Comparison of ENCODE assay signal across 1 cellular context in the genomic region with DNA sequence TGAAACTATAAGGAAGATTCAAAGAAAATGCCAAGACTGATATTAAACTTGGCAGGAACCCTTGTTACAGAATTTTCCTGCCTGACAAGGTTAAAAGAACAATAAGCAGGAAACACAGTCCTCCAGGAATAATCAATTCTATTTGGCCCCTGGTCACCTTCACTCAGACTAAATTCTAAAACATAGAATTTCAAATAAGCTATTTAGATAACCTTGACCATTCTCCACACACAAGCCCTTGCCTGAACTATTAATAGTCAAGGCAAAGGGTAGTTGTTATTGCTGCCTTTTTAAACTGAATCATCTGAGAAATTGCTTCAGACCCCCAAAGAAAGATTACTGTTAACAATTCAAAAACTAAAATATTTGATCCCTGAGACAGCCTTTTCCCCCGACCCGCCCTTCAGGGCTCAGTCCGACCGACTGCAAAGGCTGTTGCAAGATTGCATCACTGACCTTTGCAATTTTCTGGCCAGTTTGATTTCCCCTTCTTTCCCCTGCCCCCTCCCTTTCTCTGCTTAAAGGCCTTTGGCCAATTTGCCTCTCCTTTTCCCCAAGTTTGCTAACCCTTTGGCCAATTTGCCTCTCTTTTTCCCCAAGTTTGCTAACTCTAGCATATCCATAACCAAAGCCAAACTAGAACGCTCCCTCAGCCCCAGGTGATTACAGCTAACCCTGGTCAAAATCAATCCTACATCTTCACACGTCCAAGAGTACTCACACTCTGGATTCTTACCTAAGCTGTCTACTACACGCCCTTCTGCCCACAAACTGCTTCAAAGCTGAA.
TF ChIP-seq lines count a peak whose summit lies in the region.

No MANE protein-coding gene starts in this region.

TF ChIP-seq in K562, 482 proteins besides CTCF, POLR2A, EP300 and RAD21 (continued from another document):
- TF ChIP-seq, protein P1, sequence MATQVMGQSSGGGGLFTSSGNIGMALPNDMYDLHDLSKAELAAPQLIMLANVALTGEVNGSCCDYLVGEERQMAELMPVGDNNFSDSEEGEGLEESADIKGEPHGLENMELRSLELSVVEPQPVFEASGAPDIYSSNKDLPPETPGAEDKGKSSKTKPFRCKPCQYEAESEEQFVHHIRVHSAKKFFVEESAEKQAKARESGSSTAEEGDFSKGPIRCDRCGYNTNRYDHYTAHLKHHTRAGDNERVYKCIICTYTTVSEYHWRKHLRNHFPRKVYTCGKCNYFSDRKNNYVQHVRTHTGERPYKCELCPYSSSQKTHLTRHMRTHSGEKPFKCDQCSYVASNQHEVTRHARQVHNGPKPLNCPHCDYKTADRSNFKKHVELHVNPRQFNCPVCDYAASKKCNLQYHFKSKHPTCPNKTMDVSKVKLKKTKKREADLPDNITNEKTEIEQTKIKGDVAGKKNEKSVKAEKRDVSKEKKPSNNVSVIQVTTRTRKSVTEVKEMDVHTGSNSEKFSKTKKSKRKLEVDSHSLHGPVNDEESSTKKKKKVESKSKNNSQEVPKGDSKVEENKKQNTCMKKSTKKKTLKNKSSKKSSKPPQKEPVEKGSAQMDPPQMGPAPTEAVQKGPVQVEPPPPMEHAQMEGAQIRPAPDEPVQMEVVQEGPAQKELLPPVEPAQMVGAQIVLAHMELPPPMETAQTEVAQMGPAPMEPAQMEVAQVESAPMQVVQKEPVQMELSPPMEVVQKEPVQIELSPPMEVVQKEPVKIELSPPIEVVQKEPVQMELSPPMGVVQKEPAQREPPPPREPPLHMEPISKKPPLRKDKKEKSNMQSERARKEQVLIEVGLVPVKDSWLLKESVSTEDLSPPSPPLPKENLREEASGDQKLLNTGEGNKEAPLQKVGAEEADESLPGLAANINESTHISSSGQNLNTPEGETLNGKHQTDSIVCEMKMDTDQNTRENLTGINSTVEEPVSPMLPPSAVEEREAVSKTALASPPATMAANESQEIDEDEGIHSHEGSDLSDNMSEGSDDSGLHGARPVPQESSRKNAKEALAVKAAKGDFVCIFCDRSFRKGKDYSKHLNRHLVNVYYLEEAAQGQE (CRISPR knock-in tag; IDR thresholded peaks at IDR 0.05; ENCODE audit: low read depth), result 0 out of 2 replicates have a peak, but pooled peaks have one; percentile 24
- TF ChIP-seq NFRKB (IDR thresholded peaks at IDR 0.05; ENCODE audit: low read depth), result peak; percentile 89
- no peak for TF ChIP-seq ELF2 (CRISPR knock-in tag; IDR thresholded peaks at IDR 0.05)
- TF ChIP-seq RNF2 (IDR thresholded peaks at IDR 0.05), result peak; percentile 56; the same call in 1 of the 2 replicates
- TF ChIP-seq, protein P2, sequence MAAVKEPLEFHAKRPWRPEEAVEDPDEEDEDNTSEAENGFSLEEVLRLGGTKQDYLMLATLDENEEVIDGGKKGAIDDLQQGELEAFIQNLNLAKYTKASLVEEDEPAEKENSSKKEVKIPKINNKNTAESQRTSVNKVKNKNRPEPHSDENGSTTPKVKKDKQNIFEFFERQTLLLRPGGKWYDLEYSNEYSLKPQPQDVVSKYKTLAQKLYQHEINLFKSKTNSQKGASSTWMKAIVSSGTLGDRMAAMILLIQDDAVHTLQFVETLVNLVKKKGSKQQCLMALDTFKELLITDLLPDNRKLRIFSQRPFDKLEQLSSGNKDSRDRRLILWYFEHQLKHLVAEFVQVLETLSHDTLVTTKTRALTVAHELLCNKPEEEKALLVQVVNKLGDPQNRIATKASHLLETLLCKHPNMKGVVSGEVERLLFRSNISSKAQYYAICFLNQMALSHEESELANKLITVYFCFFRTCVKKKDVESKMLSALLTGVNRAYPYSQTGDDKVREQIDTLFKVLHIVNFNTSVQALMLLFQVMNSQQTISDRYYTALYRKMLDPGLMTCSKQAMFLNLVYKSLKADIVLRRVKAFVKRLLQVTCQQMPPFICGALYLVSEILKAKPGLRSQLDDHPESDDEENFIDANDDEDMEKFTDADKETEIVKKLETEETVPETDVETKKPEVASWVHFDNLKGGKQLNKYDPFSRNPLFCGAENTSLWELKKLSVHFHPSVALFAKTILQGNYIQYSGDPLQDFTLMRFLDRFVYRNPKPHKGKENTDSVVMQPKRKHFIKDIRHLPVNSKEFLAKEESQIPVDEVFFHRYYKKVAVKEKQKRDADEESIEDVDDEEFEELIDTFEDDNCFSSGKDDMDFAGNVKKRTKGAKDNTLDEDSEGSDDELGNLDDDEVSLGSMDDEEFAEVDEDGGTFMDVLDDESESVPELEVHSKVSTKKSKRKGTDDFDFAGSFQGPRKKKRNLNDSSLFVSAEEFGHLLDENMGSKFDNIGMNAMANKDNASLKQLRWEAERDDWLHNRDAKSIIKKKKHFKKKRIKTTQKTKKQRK (IDR thresholded peaks at IDR 0.05; ENCODE audit: borderline replicate concordance, low read depth, low read length), result no peak
- peak; percentile 77; the same call in 1 of the 2 replicates for TF ChIP-seq GTF2E2 (tag; IDR thresholded peaks at IDR 0.05)
- 0 out of 2 replicates have a peak, but pooled peaks have one; percentile 17 for TF ChIP-seq NCOA1 (IDR thresholded peaks at IDR 0.05; ENCODE audit: low read depth)
- peak; percentile 81; a peak in 2 of 4 replicates for TF ChIP-seq TRIM24 (IDR thresholded peaks at IDR 0.05)
- TF ChIP-seq POLR2H (tag; IDR thresholded peaks at IDR 0.05; ENCODE audit: low read depth), result peak; percentile 88
- TF ChIP-seq SMARCE1 (IDR thresholded peaks at IDR 0.05), result peak; percentile 20; the same call in 1 of the 2 replicates
- TF ChIP-seq ZNF75A (CRISPR knock-in tag; IDR thresholded peaks at IDR 0.05), result no peak
- TF ChIP-seq SOX6 (IDR thresholded peaks at IDR 0.05), result peak; percentile 44; the same call in 1 of the 2 replicates
- peak; percentile 50 for TF ChIP-seq NEUROD1 (IDR thresholded peaks at IDR 0.05; ENCODE audit: borderline replicate concordance, low read depth, low read length, partially characterized antibody)
- 0 out of 2 replicates have a peak, but pooled peaks have one; percentile 6 for TF ChIP-seq MAFK (IDR thresholded peaks at IDR 0.05; ENCODE audit: low read length)
- peak; percentile 91 for TF ChIP-seq ATF7 (IDR thresholded peaks at IDR 0.05)
- TF ChIP-seq NBN (IDR thresholded peaks at IDR 0.05; ENCODE audit: low read depth), result 0 out of 2 replicates have a peak, but pooled peaks have one; percentile 79
- TF ChIP-seq ZNF431 (CRISPR knock-in tag; IDR thresholded peaks at IDR 0.05), result 0 out of 2 replicates have a peak, but pooled peaks have one; percentile 32
- TF ChIP-seq, protein P3, sequence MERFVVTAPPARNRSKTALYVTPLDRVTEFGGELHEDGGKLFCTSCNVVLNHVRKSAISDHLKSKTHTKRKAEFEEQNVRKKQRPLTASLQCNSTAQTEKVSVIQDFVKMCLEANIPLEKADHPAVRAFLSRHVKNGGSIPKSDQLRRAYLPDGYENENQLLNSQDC (CRISPR knock-in tag; IDR thresholded peaks at IDR 0.05), result no peak
- TF ChIP-seq NR2C1 (IDR thresholded peaks at IDR 0.05), result no peak
- peak; percentile 69 for TF ChIP-seq NR2C1 (tag; IDR thresholded peaks at IDR 0.05)
- TF ChIP-seq ZNF589 (CRISPR knock-in tag; IDR thresholded peaks at IDR 0.05; ENCODE audit: low read depth), result peak; percentile 66
- TF ChIP-seq, protein P4, sequence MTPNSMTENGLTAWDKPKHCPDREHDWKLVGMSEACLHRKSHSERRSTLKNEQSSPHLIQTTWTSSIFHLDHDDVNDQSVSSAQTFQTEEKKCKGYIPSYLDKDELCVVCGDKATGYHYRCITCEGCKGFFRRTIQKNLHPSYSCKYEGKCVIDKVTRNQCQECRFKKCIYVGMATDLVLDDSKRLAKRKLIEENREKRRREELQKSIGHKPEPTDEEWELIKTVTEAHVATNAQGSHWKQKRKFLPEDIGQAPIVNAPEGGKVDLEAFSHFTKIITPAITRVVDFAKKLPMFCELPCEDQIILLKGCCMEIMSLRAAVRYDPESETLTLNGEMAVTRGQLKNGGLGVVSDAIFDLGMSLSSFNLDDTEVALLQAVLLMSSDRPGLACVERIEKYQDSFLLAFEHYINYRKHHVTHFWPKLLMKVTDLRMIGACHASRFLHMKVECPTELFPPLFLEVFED (CRISPR knock-in tag; conservative IDR thresholded peaks at IDR 0.05), result peak; percentile 82; the same call in 1 of the 2 replicates
- TF ChIP-seq, protein P5, sequence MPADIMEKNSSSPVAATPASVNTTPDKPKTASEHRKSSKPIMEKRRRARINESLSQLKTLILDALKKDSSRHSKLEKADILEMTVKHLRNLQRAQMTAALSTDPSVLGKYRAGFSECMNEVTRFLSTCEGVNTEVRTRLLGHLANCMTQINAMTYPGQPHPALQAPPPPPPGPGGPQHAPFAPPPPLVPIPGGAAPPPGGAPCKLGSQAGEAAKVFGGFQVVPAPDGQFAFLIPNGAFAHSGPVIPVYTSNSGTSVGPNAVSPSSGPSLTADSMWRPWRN (IDR thresholded peaks at IDR 0.05; ENCODE audit: low read depth), result peak; percentile 58; the same call in 1 of the 2 replicates
- peak; percentile 78 for TF ChIP-seq MYC (IDR thresholded peaks at IDR 0.05; ENCODE audit: low read depth, low read length)
- TF ChIP-seq MYC (CRISPR knock-in tag; IDR thresholded peaks at IDR 0.05; ENCODE audit: borderline replicate concordance, low read depth), result peak; percentile 35; the same call in 1 of the 2 replicates
- TF ChIP-seq NR4A1 (CRISPR knock-in tag; IDR thresholded peaks at IDR 0.05), result no peak
- TF ChIP-seq NR4A1 (tag; IDR thresholded peaks at IDR 0.05), result peak; percentile 15; the same call in 1 of the 2 replicates
- peak; percentile 85 for TF ChIP-seq JUND (IDR thresholded peaks at IDR 0.05; ENCODE audit: borderline replicate concordance, low read depth, low read length)
- TF ChIP-seq JUND (tag; IDR thresholded peaks at IDR 0.05; ENCODE audit: borderline replicate concordance, low read depth, low read length), result no peak; the same call in 2 of the 3 replicates
- peak; percentile 64 for TF ChIP-seq JUN (IDR thresholded peaks at IDR 0.05; ENCODE audit: borderline replicate concordance, low read depth, low read length)
- TF ChIP-seq JUN (CRISPR knock-in tag; IDR thresholded peaks at IDR 0.05; ENCODE audit: borderline replicate concordance), result no peak
- TF ChIP-seq RBFOX2 (IDR thresholded peaks at IDR 0.05; ENCODE audit: low read depth, low read length), result peak; percentile 42
- TF ChIP-seq ZNF175 (CRISPR knock-in tag; IDR thresholded peaks at IDR 0.05; ENCODE audit: low read depth), result peak; percentile 75; the same call in 1 of the 2 replicates
- 0 out of 2 replicates have a peak, but pooled peaks have one; percentile 40 for TF ChIP-seq ZNF668 (CRISPR knock-in tag; IDR thresholded peaks at IDR 0.05)
- no peak for TF ChIP-seq TCF7L2 (IDR thresholded peaks at IDR 0.05; ENCODE audit: low read depth, low read length)
- TF ChIP-seq BRF1 (IDR thresholded peaks at IDR 0.05; ENCODE audit: borderline replicate concordance, extremely low read depth, insufficient read length), result no peak
- TF ChIP-seq RCOR1 (IDR thresholded peaks at IDR 0.05; ENCODE audit: borderline replicate concordance in 1 of 2, low read depth in 2 of 2, low read length in 2 of 2), result peak in 1 of 2 experiments; percentile 71; a peak in 1 of 4 replicates
- peak; percentile 70 for TF ChIP-seq SMAD1 (IDR thresholded peaks at IDR 0.05; ENCODE audit: low read depth, low read length, partially characterized antibody)
- TF ChIP-seq, protein P6, sequence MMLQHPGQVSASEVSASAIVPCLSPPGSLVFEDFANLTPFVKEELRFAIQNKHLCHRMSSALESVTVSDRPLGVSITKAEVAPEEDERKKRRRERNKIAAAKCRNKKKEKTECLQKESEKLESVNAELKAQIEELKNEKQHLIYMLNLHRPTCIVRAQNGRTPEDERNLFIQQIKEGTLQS (IDR thresholded peaks at IDR 0.05), result peak; percentile 99
- TF ChIP-seq, protein P6 (CRISPR knock-in tag; conservative IDR thresholded peaks at IDR 0.05), result no peak
- TF ChIP-seq MAZ (CRISPR knock-in tag; conservative IDR thresholded peaks at IDR 0.05 in 1 of 2, IDR thresholded peaks at IDR 0.05 in 1 of 2), result peak; percentile 65 to 88; a peak in 2 of 4 replicates
- TF ChIP-seq, protein P7, sequence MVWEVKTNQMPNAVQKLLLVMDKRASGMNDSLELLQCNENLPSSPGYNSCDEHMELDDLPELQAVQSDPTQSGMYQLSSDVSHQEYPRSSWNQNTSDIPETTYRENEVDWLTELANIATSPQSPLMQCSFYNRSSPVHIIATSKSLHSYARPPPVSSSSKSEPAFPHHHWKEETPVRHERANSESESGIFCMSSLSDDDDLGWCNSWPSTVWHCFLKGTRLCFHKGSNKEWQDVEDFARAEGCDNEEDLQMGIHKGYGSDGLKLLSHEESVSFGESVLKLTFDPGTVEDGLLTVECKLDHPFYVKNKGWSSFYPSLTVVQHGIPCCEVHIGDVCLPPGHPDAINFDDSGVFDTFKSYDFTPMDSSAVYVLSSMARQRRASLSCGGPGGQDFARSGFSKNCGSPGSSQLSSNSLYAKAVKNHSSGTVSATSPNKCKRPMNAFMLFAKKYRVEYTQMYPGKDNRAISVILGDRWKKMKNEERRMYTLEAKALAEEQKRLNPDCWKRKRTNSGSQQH (CRISPR knock-in tag; IDR thresholded peaks at IDR 0.05), result peak; percentile 49; the same call in 1 of the 2 replicates
- TF ChIP-seq, protein P8, sequence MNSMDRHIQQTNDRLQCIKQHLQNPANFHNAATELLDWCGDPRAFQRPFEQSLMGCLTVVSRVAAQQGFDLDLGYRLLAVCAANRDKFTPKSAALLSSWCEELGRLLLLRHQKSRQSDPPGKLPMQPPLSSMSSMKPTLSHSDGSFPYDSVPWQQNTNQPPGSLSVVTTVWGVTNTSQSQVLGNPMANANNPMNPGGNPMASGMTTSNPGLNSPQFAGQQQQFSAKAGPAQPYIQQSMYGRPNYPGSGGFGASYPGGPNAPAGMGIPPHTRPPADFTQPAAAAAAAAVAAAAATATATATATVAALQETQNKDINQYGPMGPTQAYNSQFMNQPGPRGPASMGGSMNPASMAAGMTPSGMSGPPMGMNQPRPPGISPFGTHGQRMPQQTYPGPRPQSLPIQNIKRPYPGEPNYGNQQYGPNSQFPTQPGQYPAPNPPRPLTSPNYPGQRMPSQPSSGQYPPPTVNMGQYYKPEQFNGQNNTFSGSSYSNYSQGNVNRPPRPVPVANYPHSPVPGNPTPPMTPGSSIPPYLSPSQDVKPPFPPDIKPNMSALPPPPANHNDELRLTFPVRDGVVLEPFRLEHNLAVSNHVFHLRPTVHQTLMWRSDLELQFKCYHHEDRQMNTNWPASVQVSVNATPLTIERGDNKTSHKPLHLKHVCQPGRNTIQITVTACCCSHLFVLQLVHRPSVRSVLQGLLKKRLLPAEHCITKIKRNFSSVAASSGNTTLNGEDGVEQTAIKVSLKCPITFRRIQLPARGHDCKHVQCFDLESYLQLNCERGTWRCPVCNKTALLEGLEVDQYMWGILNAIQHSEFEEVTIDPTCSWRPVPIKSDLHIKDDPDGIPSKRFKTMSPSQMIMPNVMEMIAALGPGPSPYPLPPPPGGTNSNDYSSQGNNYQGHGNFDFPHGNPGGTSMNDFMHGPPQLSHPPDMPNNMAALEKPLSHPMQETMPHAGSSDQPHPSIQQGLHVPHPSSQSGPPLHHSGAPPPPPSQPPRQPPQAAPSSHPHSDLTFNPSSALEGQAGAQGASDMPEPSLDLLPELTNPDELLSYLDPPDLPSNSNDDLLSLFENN (IDR thresholded peaks at IDR 0.05; ENCODE audit: low read depth in 2 of 2, low read length in 2 of 2), result 0 out of 4 replicates have a peak, but pooled peaks of 1 of the 2 experiments have one; percentile 20
